Comparison of ENCODE assay signal across 25 cellular contexts in genomic region chr3:179717219-179717618, GRCh38.
A peak's percentile ranks its signal among the peaks of the same experiment; 100 is the strongest.
DNase-seq lines count a peak whose midpoint lies in the region; ATAC-seq and TF ChIP-seq lines count a peak whose summit lies in the region.
"Had no signal": no experiment of that assay in that cellular context is flagged by ENCODE, and none has a peak within 500 bp of the region (broad histone marks: within the 10 kb centered on the region; RNA-seq: fewer than 3 reads in every experiment).

No MANE protein-coding gene starts in this region.

- H2AK5ac ChIP-seq in IMR-90 (ENCODE audit: low read depth, low read length) = no peak overlapping the region; the same call in 1 of the 2 replicates

- no peak for TF ChIP-seq RAD21 in IMR-90 (IDR thresholded peaks at IDR 0.05; ENCODE audit: low read length)

- no peak overlapping the region for H2AFZ ChIP-seq in IMR-90 (replicated peaks; ENCODE audit: low read length, poor library complexity)
- H2AFZ ChIP-seq in fibroblast of lung (ENCODE audit: low read length) = no peak overlapping the region

- H2BK120ac ChIP-seq in IMR-90 (ENCODE audit: low read depth, low read length) = peak overlapping the region; percentile 22; the same call in 1 of the 2 replicates

- POLR2A ChIA-PET in IMR-90 (lab: Charles Lee; ENCODE audit: unreplicated experiment) = no interaction called here

- no peak overlapping the region; the same call in 2 of the 3 replicates for H2BK15ac ChIP-seq in IMR-90 (ENCODE audit: low read depth, low read length)

- H4K5ac ChIP-seq in IMR-90 (ENCODE audit: low read depth, low read length) = 0 out of 2 replicates have a peak overlapping the region, but pooled peaks have one; percentile 28

- intact Hi-C loops in heart left ventricle (cut with DNase I) (loop anchor here in 1 of 10 donors (5.0 kb wide), 1 partner anchor 65 kb away; the partner anchor contains the start of gene USP13), left cardiac atrium (cut with DNase I) (no loop called here), IMR-90 (cut with micrococcal nuclease) (no loop called here)

- peak overlapping the region; percentile 2; the same call in 1 of the 2 replicates for H3K18ac ChIP-seq in IMR-90 (ENCODE audit: low read depth, low read length)

- H3K27me3 ChIP-seq in heart left ventricle (no peaks in the 10 kb centered on the region), IMR-90 (ENCODE audit: control insufficient read depth, insufficient read depth, low read length) (no peaks in the 10 kb centered on the region), fibroblast of lung (ENCODE audit: control insufficient read depth, insufficient read depth, low read length) (no peaks in the 10 kb centered on the region), skeletal muscle tissue (ENCODE audit: control insufficient read depth in 3 of 3, insufficient read depth in 3 of 3, low read length in 3 of 3) (no peaks in the 10 kb centered on the region)
- H3K27me3 ChIP-seq: Peyer's patch, upper lobe of left lung had no signal

- no peak for TF ChIP-seq CTCF in heart left ventricle (IDR thresholded peaks at IDR 0.05)
- no peak for TF ChIP-seq CTCF in IMR-90 (conservative IDR thresholded peaks at IDR 0.05; ENCODE audit: low read depth, low read length)
- TF ChIP-seq CTCF in fibroblast of lung (conservative IDR thresholded peaks at IDR 0.05 in 1 of 2, IDR thresholded peaks at IDR 0.05 in 1 of 2; ENCODE audit: low read depth in 1 of 2, low read length in 2 of 2) = no peak

- no peak for TF ChIP-seq POLR2A in heart left ventricle (IDR thresholded peaks at IDR 0.05)
- no peak for TF ChIP-seq POLR2A in IMR-90 (IDR thresholded peaks at IDR 0.05; ENCODE audit: low read depth, low read length)

- H2BK20ac ChIP-seq in IMR-90 (ENCODE audit: low read depth, low read length) = no peak overlapping the region

- H3K27ac ChIP-seq in heart left ventricle (peak overlapping the region in 9 of 12 donors; percentile 1 to 57 (median 36)), IMR-90 (ENCODE audit: insufficient read depth, low read length) (peak overlapping the region; percentile 38; the same call in 1 of the 2 replicates), fibroblast of lung (ENCODE audit: insufficient read depth, low read length) (peak overlapping the region; percentile 84), skeletal muscle tissue (ENCODE audit: low read depth, low read length) (peak overlapping the region; percentile 66)
- H3K27ac ChIP-seq: 22Rv1, epithelial cell of prostate, lower lobe of right lung, Peyer's patch, upper lobe of left lung had no signal

- no TSS peak for BruUV-seq in IMR-90 (replicated peaks; lab: Mats Ljungman, UMichigan)

- H3K79me1 ChIP-seq in IMR-90 (ENCODE audit: low read depth in 1 of 2, low read length in 2 of 2) = peaks cover 15 to 45% of the 10 kb centered on the region in 2 experiments

- dilution Hi-C loops in IMR-90 (cut with HindIII; ENCODE audit: low sequenced_read_pairs, unreplicated experiment) = no loop called here

- H3K9me3 ChIP-seq in heart left ventricle (no peaks in the 10 kb centered on the region), IMR-90 (ENCODE audit: control insufficient read depth, insufficient read depth, low read length) (no peaks in the 10 kb centered on the region), fibroblast of lung (ENCODE audit: control insufficient read depth, insufficient read depth, low read depth, low read length) (no peaks in the 10 kb centered on the region), skeletal muscle tissue (ENCODE audit: control insufficient read depth in 3 of 3, low read length in 3 of 3) (no peaks in the 10 kb centered on the region)
- H3K9me3 ChIP-seq: lower lobe of right lung, Peyer's patch, upper lobe of left lung had no signal

- H4K20me1 ChIP-seq in IMR-90 (ENCODE audit: insufficient read depth, low read length) = no peaks in the 10 kb centered on the region
- H4K20me1 ChIP-seq in fibroblast of lung (ENCODE audit: control insufficient read depth, extremely low read depth, insufficient read depth, low read length) = no peaks in the 10 kb centered on the region

- H3K4ac ChIP-seq in IMR-90 (ENCODE audit: low read depth, low read length) = peak overlapping the region; percentile 44; the same call in 1 of the 2 replicates

- H3K4me3 ChIP-seq in heart left ventricle (no peak overlapping the region), IMR-90 (ENCODE audit: insufficient read depth, low read depth, low read length) (no peak overlapping the region), fibroblast of lung (replicated peaks in 1 of 4; ENCODE audit: control extremely low read depth in 1 of 4, insufficient read depth in 1 of 4, low read depth in 3 of 4, low read length in 4 of 4) (no peak overlapping the region), skeletal muscle tissue (ENCODE audit: low read length in 3 of 3) (no peak overlapping the region)
- H3K4me3 ChIP-seq: lower lobe of right lung, Peyer's patch, upper lobe of left lung had no signal

- peak overlapping the region; percentile 34; the same call in 1 of the 2 replicates for H3K4me2 ChIP-seq in IMR-90 (ENCODE audit: low read depth, low read length)
- H3K4me2 ChIP-seq in fibroblast of lung (ENCODE audit: extremely low read depth, insufficient read depth, low read length) = peak overlapping the region; percentile 28

- H3K14ac ChIP-seq in IMR-90 (replicated peaks; ENCODE audit: low read depth, low read length) = 0 out of 2 replicates have a peak overlapping the region, but pooled peaks have one; percentile 5

- WGBS in heart left ventricle, 4 donors = 91 to 97% (median 95%) methylated on average over 1 of the region's 1 CpG
- no CpG with 5 or more reads among the region's 1 CpG for WGBS in IMR-90 (ENCODE audit: extremely low coverage in 2 of 2, insufficient read length in 1 of 2), 2 experiments

- peaks cover 0 to 28% (median 9%) of the 10 kb centered on the region in 9 donors for H3K36me3 ChIP-seq in heart left ventricle
- peaks cover 2% of the 10 kb centered on the region; the same call in 1 of the 2 replicates for H3K36me3 ChIP-seq in IMR-90 (ENCODE audit: control insufficient read depth, insufficient read depth, low read length)
- H3K36me3 ChIP-seq in fibroblast of lung (ENCODE audit: control insufficient read depth, insufficient read depth, low read length) = peaks cover 5% of the 10 kb centered on the region
- H3K36me3 ChIP-seq in skeletal muscle tissue (ENCODE audit: control insufficient read depth in 3 of 3, insufficient read depth in 3 of 3, low read length in 3 of 3) = peaks cover 8 to 12% (median 8%) of the 10 kb centered on the region in 3 donors
- H3K36me3 ChIP-seq: Peyer's patch had no signal

- H2BK5ac ChIP-seq in IMR-90 (ENCODE audit: low read depth, low read length, poor library complexity, severe bottlenecking) = peak overlapping the region; percentile 74

- CTCF ChIA-PET in IMR-90 (lab: Yijun Ruan, JAX) = no interaction called here

- H3K56ac ChIP-seq in IMR-90 (ENCODE audit: extremely low read depth, insufficient read depth, low read length) = no peak overlapping the region; the same call in 1 of the 2 replicates

- in situ Hi-C loops in IMR-90 (cut with MboI; ENCODE audit: low sequenced_read_pairs) = no loop called here

- H3K79me2 ChIP-seq in fibroblast of lung (ENCODE audit: control insufficient read depth, insufficient read depth, low read length) = peaks cover 6% of the 10 kb centered on the region

- H4K8ac ChIP-seq in IMR-90 (ENCODE audit: low read depth in 2 of 2, low read length in 2 of 2) = peak overlapping the region in 1 of 2 experiments; percentile 22; a peak in 2 of 4 replicates

- peak overlapping the region; percentile 30; the same call in 1 of the 2 replicates for H3K23ac ChIP-seq in IMR-90 (ENCODE audit: low read depth, low read length)

- ATAC-seq in heart left ventricle = no peak
- ATAC-seq in left cardiac atrium = no peak
- ATAC-seq in IMR-90 (ENCODE audit: low read depth) = no peak
- ATAC-seq in HG03135 (IDR thresholded peaks at IDR 0.05; ENCODE audit: unreplicated experiment) = no peak
- ATAC-seq: activated CD8-positive, alpha-beta T cell treated with anti-CD3 and anti-CD28 coated beads for 36 hours; HCT116; lower lobe of right lung had no signal

- H3K9me1 ChIP-seq in IMR-90 (ENCODE audit: insufficient read depth, low read length) = peaks cover 10% of the 10 kb centered on the region

- no peak overlapping the region for H4K91ac ChIP-seq in IMR-90 (ENCODE audit: insufficient read depth, low read depth, low read length)

- no peak overlapping the region for H3K9ac ChIP-seq in IMR-90 (ENCODE audit: low read depth, low read length)
- H3K9ac ChIP-seq in fibroblast of lung (ENCODE audit: insufficient read depth, low read length) = no peak overlapping the region
- no peak overlapping the region for H3K9ac ChIP-seq in skeletal muscle tissue (ENCODE audit: low read depth in 1 of 3, low read length in 3 of 3)

- DNase-seq in heart left ventricle (no peak), left cardiac atrium (no peak), IMR-90 (no peak), fibroblast of lung (ENCODE audit: low read depth in 2 of 2) (no peak), DMS 273 treated with DMSO at 0.1 percent for 48 hours (lab: John Stamatoyannopoulos, UW) (no peak), Kasumi-1 (lab: John Stamatoyannopoulos, UW) (no peak)
- DNase-seq: activated CD4-positive, CD25-positive, alpha-beta regulatory T cell treated with anti-CD3 and anti-CD28 coated beads, Interleukin-2, amount 50 U/mL, for 72 hours; activated CD8-positive, alpha-beta T cell treated with anti-CD3 and anti-CD28 coated beads for 36 hours; activated gamma-delta T cell; DMS79 treated with DMSO at 0.1 percent for 48 hours; islet precursor cell; lower lobe of right lung; NCI-H1048; NCI-H1694 treated with DMSO at 0.1 percent for 48 hours; NCI-H2171 treated with DMSO at 0.1 percent for 48 hours; NCI-H524 treated with DMSO at 0.1 percent for 48 hours; Peyer's patch; small intestine; stimulated activated CD4-positive, alpha-beta T cell treated with anti-CD3 and anti-CD28 coated beads, Interleukin-1b, Interleukin-23, amount 100 ng/mL, for 48 hours; upper lobe of left lung had no signal

- no peak overlapping the region for H2AK9ac ChIP-seq in IMR-90 (replicated peaks; ENCODE audit: low read depth, low read length, poor library complexity)

- peaks cover 0 to 33% (median 8%) of the 10 kb centered on the region in 12 donors for H3K4me1 ChIP-seq in heart left ventricle
- H3K4me1 ChIP-seq in IMR-90 (ENCODE audit: control insufficient read depth, insufficient read depth, low read length) = peaks cover 20% of the 10 kb centered on the region
- H3K4me1 ChIP-seq in fibroblast of lung (ENCODE audit: control insufficient read depth, extremely low read depth, insufficient read depth, low read length) = peaks cover 16% of the 10 kb centered on the region
- peaks cover 17 to 29% (median 21%) of the 10 kb centered on the region in 3 donors for H3K4me1 ChIP-seq in skeletal muscle tissue (ENCODE audit: control insufficient read depth in 3 of 3, insufficient read depth in 3 of 3, low read length in 3 of 3)
- H3K4me1 ChIP-seq: lower lobe of right lung, Peyer's patch, upper lobe of left lung had no signal

TF ChIP-seq in IMR-90, 13 proteins besides CTCF, POLR2A, EP300 and RAD21 (continues in another document):
- TF ChIP-seq RFX5 (IDR thresholded peaks at IDR 0.05; ENCODE audit: low read depth, low read length) (no peak), MAZ (IDR thresholded peaks at IDR 0.05; ENCODE audit: borderline replicate concordance, low read depth, low read length) (no peak), MAFK (IDR thresholded peaks at IDR 0.05; ENCODE audit: low read depth, low read length) (no peak)
